21 cellular contexts compared by ENCODE assay signal in genomic region chr1:81157686-81158085, GRCh38.
"Had no signal": no experiment of that assay in that cellular context is flagged by ENCODE, and none has a peak within 500 bp of the region (broad histone marks: within the 10 kb centered on the region; RNA-seq: fewer than 3 reads in every experiment).

No MANE protein-coding gene starts in this region.

- H3K4me1 ChIP-seq: right atrium auricular region, transverse colon, vagina had no signal

- H3K4me3 Mint-ChIP-seq: activated naive CD4-positive, alpha-beta T cell treated with anti-CD3 and anti-CD28 coated beads for 36 hours; activated naive CD8-positive, alpha-beta T cell treated with anti-CD3 and anti-CD28 coated beads, Interleukin-2, amount 50 U/mL, for 24 hours; nephron progenitor cell; T-cell had no signal

- H3K4me3 ChIP-seq: right atrium auricular region, skin epidermis, transverse colon, vagina had no signal

- H3K27ac Mint-ChIP-seq: activated naive CD4-positive, alpha-beta T cell treated with anti-CD3 and anti-CD28 coated beads for 36 hours; activated naive CD8-positive, alpha-beta T cell treated with anti-CD3 and anti-CD28 coated beads, Interleukin-2, amount 50 U/mL, for 24 hours; nephron progenitor cell; progenitor cell of endocrine pancreas; T-cell had no signal

- H3K27me3 Mint-ChIP-seq: activated naive CD8-positive, alpha-beta T cell treated with anti-CD3 and anti-CD28 coated beads, Interleukin-2, amount 50 U/mL, for 24 hours; T-cell had no signal

- H3K27me3 ChIP-seq: right atrium auricular region, transverse colon, vagina had no signal

- H3K36me3 Mint-ChIP-seq: T-cell had no signal

- H3K27ac ChIP-seq: right atrium auricular region, skin epidermis, transverse colon, vagina had no signal

- H3K9me3 ChIP-seq: right atrium auricular region, transverse colon, vagina had no signal

- H3K4me1 Mint-ChIP-seq: activated naive CD8-positive, alpha-beta T cell treated with anti-CD3 and anti-CD28 coated beads, Interleukin-2, amount 50 U/mL, for 24 hours; T-cell had no signal

- ATAC-seq: activated naive CD8-positive, alpha-beta T cell treated with anti-CD3 and anti-CD28 coated beads, Interleukin-2, amount 50 U/mL, for 24 hours; left ventricle myocardium superior; T-cell had no signal

- H3K9me3 Mint-ChIP-seq: activated naive CD4-positive, alpha-beta T cell treated with anti-CD3 and anti-CD28 coated beads for 36 hours; nephron progenitor cell had no signal

- DNase-seq: activated CD4-positive, alpha-beta T cell treated with anti-CD3 and anti-CD28 coated beads, Interleukin-2, amount 50 U/mL, for 4 hours; activated naive CD4-positive, alpha-beta T cell treated with anti-CD3 and anti-CD28 coated beads for 36 hours; activated naive CD8-positive, alpha-beta T cell treated with anti-CD3 and anti-CD28 coated beads, Interleukin-2, amount 50 U/mL, for 24 hours; activated T-cell treated with anti-CD3 and anti-CD28 coated beads for 4 hours; caudate nucleus; cortex of kidney; effector CD8-positive, alpha-beta T cell; islet precursor cell; left ventricle myocardium superior; nephron progenitor cell; stimulated activated CD4-positive, alpha-beta T cell treated with anti-CD3 and anti-CD28 coated beads, Interleukin-4, amount 100 ng/mL, for 4 hours; stimulated activated CD8-positive, alpha-beta memory T cell treated with anti-CD3 and anti-CD28 coated beads, Interleukin-4, amount 100 ng/mL, for 48 hours; stimulated activated naive CD4-positive, alpha-beta T cell treated with Interleukin-2 at 50 U/mL for 16 hours; substantia nigra; T-cell; T-helper 9 cell; transverse colon had no signal

- H3K36me3 ChIP-seq: right atrium auricular region, transverse colon, vagina had no signal
